In the genomic region with DNA sequence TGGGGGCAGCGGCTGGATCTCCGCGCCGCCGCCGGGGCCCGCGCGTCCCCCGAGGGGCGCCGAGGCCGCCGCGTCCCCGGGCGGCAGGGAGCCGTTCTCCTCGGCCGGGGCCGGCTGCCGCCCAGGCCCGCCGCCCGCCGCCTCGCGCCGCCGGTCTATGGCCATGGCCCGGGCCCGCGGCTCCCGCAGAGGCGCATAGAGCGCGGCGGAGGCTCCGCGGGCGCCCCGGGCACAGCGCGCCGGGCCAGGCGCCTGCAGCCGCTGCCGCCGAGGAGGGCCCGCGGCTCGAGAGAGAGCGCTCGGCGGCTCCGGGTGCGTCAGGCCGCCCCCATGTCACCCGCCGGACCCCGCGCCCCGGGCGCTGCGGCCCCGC, we compare ENCODE assay signal across 8 cellular contexts. TPM values are rescaled to one million over a fixed set of nuclear protein-coding genes. Genes with fewer than 3 reads are reported as not detected.
DNase-seq lines count a peak whose midpoint lies in the region; ATAC-seq and TF ChIP-seq lines count a peak whose summit lies in the region.

No MANE protein-coding gene starts in this region.

- ATAC-seq in GM18868 (IDR thresholded peaks at IDR 0.05; ENCODE audit: unreplicated experiment): peak; percentile 11
- ATAC-seq in RWPE2 (ENCODE audit: low read depth): peak; percentile 6; the same call in 2 of the 3 replicates
- ATAC-seq in thoracic aorta (ENCODE audit: insufficient number of reproducible peaks, low FRiP score, low read depth): no peak
- no peak for ATAC-seq in GM21737 (IDR thresholded peaks at IDR 0.05; ENCODE audit: unreplicated experiment)

- H3K27ac ChIP-seq in 22Rv1 (peak overlapping the region; percentile 90), RWPE2 (ENCODE audit: poor library complexity, severe bottlenecking) (peak overlapping the region; percentile 18), thoracic aorta (no peak overlapping the region)

- TF ChIP-seq CTCF in 22Rv1 (IDR thresholded peaks at IDR 0.05): no peak
- no peak for TF ChIP-seq CTCF in RWPE2 (IDR thresholded peaks at IDR 0.05; ENCODE audit: poor library complexity, severe bottlenecking)
- TF ChIP-seq CTCF in thoracic aorta (IDR thresholded peaks at IDR 0.05): no peak

- H3K4me1 ChIP-seq in RWPE2 (ENCODE audit: insufficient read depth, poor library complexity, severe bottlenecking) (peaks cover 2% of the 10 kb centered on the region), thoracic aorta (ENCODE audit: control insufficient read depth in 1 of 2, low read depth in 2 of 2) (peaks cover 6 to 20% of the 10 kb centered on the region in 2 donors)

- H3K4me3 ChIP-seq in RWPE2 (ENCODE audit: severe bottlenecking) (peak overlapping the region; percentile 68), iPS-18c (ENCODE audit: insufficient read depth, low read depth, low read length) (peak overlapping the region; percentile 75; the same call in 1 of the 2 replicates), thoracic aorta (peak overlapping the region; percentile 78)

- H3K27me3 ChIP-seq in RWPE2 (ENCODE audit: insufficient read depth, poor library complexity, severe bottlenecking) (no peaks in the 10 kb centered on the region), thoracic aorta (replicated peaks; ENCODE audit: insufficient read depth) (no peaks in the 10 kb centered on the region)

- H3K9me3 ChIP-seq in RWPE2 (ENCODE audit: severe bottlenecking) (no peaks in the 10 kb centered on the region), iPS-18c (ENCODE audit: control insufficient read depth, insufficient read depth, low read length) (no peaks in the 10 kb centered on the region), thoracic aorta (no peaks in the 10 kb centered on the region)

- H3K36me3 ChIP-seq in RWPE2 (ENCODE audit: low read depth) (no peaks in the 10 kb centered on the region), thoracic aorta (no peaks in the 10 kb centered on the region)

- DNase-seq in RWPE2 (ENCODE audit: low spot score) (no peak), thoracic aorta (ENCODE audit: low spot score) (no peak), cortex of kidney (lab: John Stamatoyannopoulos, UW) (no peak)
- DNase-seq in activated CD4-positive, alpha-beta T cell treated with anti-CD3 and anti-CD28 coated beads, Interleukin-2, amount 50 U/mL, for 1 hour: no peak

RNA-seq across cellular contexts. Expression of a gene that starts 0.5 kb away (rescaled TPM):
- total RNA-seq in thoracic aorta: 1 to 10 TPM; 5.1 to 9.7 TPM

Comparison
In these comparisons a context has a peak if more than half of its experiments do, and no peak if none do; other contexts are left out.
1. H3K27ac ChIP-seq: peak in 22Rv1 (single experiment) and RWPE2 (single experiment); none in thoracic aorta (0 of 2).
2. ATAC-seq: peak in GM18868 (single experiment) and RWPE2 (single experiment); none in thoracic aorta (single experiment) and GM21737 (single experiment).
3. Peak in every context shown above with its lines, with median percentiles within 50 percentile points of each other: H3K4me3 ChIP-seq.